In genomic region chr5:136128416-136128935, GRCh38 we compare ENCODE assay signal across 17 cellular contexts. TPM values are rescaled to one million over a fixed set of nuclear protein-coding genes. Genes with fewer than 3 reads are reported as not detected.
DNase-seq lines count a peak whose midpoint lies in the region; TF ChIP-seq lines count a peak whose summit lies in the region.
"Had no signal": no experiment of that assay in that cellular context is flagged by ENCODE, and none has a peak within 500 bp of the region (broad histone marks: within the 10 kb centered on the region; RNA-seq: fewer than 3 reads in every experiment).

No MANE protein-coding gene starts in this region.

- H3K4me3 Mint-ChIP-seq in brain (peak overlapping the region in 3 of 5 experiments; percentile 41 to 73 (median 48)), mesothelial cell of epicardium (no peak overlapping the region)
- H3K4me3 Mint-ChIP-seq: CD4-positive, alpha-beta memory T cell; T-cell had no signal

- peaks cover 35% of the 10 kb centered on the region for H3K4me1 Mint-ChIP-seq in brain
- peaks cover 27% of the 10 kb centered on the region for H3K4me1 Mint-ChIP-seq in mesothelial cell of epicardium

- peaks cover 0 to 6% (median 0%) of the 10 kb centered on the region in 5 experiments for H3K9me3 Mint-ChIP-seq in brain
- H3K9me3 Mint-ChIP-seq in mesothelial cell of epicardium = no peaks in the 10 kb centered on the region
- H3K9me3 Mint-ChIP-seq: T-cell had no signal

- TF ChIP-seq CTCF in HEK293 (tag by site-specific recombination; IDR thresholded peaks at IDR 0.05) = no peak
- no peak for TF ChIP-seq CTCF in brain (conservative IDR thresholded peaks at IDR 0.05)
- no peak for TF ChIP-seq CTCF in mesothelial cell of epicardium (IDR thresholded peaks at IDR 0.05; ENCODE audit: unreplicated experiment)
- no peak for TF ChIP-seq CTCF in GM20000 (IDR thresholded peaks at IDR 0.05; ENCODE audit: extremely low read depth, missing control alignments)

- H3K27me3 Mint-ChIP-seq in brain (peaks cover 11% of the 10 kb centered on the region), mesothelial cell of epicardium (ENCODE audit: low read depth) (peaks cover 16% of the 10 kb centered on the region)

- H3K27ac Mint-ChIP-seq in brain (peak overlapping the region in 4 of 5 experiments; percentile 73 to 92 (median 85)), mesothelial cell of epicardium (peak overlapping the region; percentile 25)
- H3K27ac Mint-ChIP-seq: T-cell had no signal

- no peak overlapping the region for H3K4me3 ChIP-seq in HEK293 (ENCODE audit: low read depth, low read length)
- H3K4me3 ChIP-seq: HAP-1, MG63 had no signal

- POLR2A ChIA-PET in HEK293 (lab: Yijun Ruan, JAX) = no interaction called here

- no peaks in the 10 kb centered on the region for H3K36me3 ChIP-seq in HEK293 (ENCODE audit: control insufficient read depth in 2 of 2, insufficient read depth in 1 of 2, low read length in 2 of 2)
- H3K36me3 ChIP-seq: BE2C, HAP-1, MG63 had no signal

- H3K4me1 ChIP-seq in HEK293 (ENCODE audit: control insufficient read depth, insufficient read depth, low read length) = peaks cover 9% of the 10 kb centered on the region
- H3K4me1 ChIP-seq: BE2C had no signal

- CTCF ChIA-PET in HEK293 (lab: Yijun Ruan, JAX) = interaction anchor here (0.8 kb wide), 1 partner anchor 44 kb away, joined by 3 read pairs; no protein-coding TSS in a partner anchor

- H3K9me3 ChIP-seq in HEK293 (ENCODE audit: control insufficient read depth, insufficient read depth, low read depth, low read length) = no peaks in the 10 kb centered on the region
- H3K9me3 ChIP-seq: BE2C, HAP-1, MG63 had no signal

- H3K36me3 Mint-ChIP-seq in brain (no peaks in the 10 kb centered on the region), mesothelial cell of epicardium (no peaks in the 10 kb centered on the region)
- H3K36me3 Mint-ChIP-seq: CD4-positive, alpha-beta memory T cell; T-cell had no signal

- H3K27ac ChIP-seq in HEK293 (ENCODE audit: extremely low read depth, low read depth, low read length) = no peak overlapping the region

- DNase-seq in NCI-H446 (lab: John Stamatoyannopoulos, UW) = peak; percentile 72 to 93
- no peak for DNase-seq in mesothelial cell of epicardium (ENCODE audit: low spot score in 2 of 2, unreplicated experiment in 2 of 2)
- no peak for DNase-seq in activated naive CD4-positive, alpha-beta T cell treated with anti-CD3 and anti-CD28 coated beads, Interleukin-2, amount 50 U/mL, for 16 hours
- DNase-seq in hepatic stellate cell (ENCODE audit: low spot score) = no peak
- DNase-seq in GM20000 (ENCODE audit: low spot score) = no peak
- no peak for DNase-seq in UCSD-AML1 (lab: John Stamatoyannopoulos, UW; ENCODE audit: unreplicated experiment)
- DNase-seq: ACHN; BE2C; CD4-positive, alpha-beta memory T cell; MG63; NCI-H1105; NCI-H1930; RPMI8226; T-cell had no signal

TF ChIP-seq in HEK293, 187 proteins besides CTCF, POLR2A, EP300 and RAD21:
- no peak for TF ChIP-seq TRIM28 (IDR thresholded peaks at IDR 0.05; ENCODE audit: borderline replicate concordance, low read length)
- TF ChIP-seq ZNF600 (tag by site-specific recombination; IDR thresholded peaks at IDR 0.05) = peak; percentile 64
TF ChIP-seq in HEK293: peak in this region for 1.

RNA-seq across cellular contexts. Expression of gene SMAD5, which starts 4.2 kb away (rescaled TPM):
- polyA plus RNA-seq in brain (ENCODE audit: insufficient read depth, low read depth, low replicate concordance) = 12.8 TPM
- total RNA-seq in mesothelial cell of epicardium = 93.4 to 102 TPM (median 93.6 TPM) in 3 replicates

Comparison
In these comparisons a context has a peak if more than half of its experiments do, and no peak if none do; other contexts are left out.
1. DNase-seq: peak in NCI-H446 (2 of 2); none in mesothelial cell of epicardium (0 of 2), activated naive CD4-positive, alpha-beta T cell treated with anti-CD3 and anti-CD28 coated beads, Interleukin-2, amount 50 U/mL, for 16 hours (single experiment), hepatic stellate cell (single experiment), GM20000 (single experiment) and UCSD-AML1 (single experiment).